Comparison of ENCODE assay signal across 26 cellular contexts in genomic region chr13:58994077-58994476, GRCh38.
"Had no signal": no experiment of that assay in that cellular context is flagged by ENCODE, and none has a peak within 500 bp of the region (broad histone marks: within the 10 kb centered on the region; RNA-seq: fewer than 3 reads in every experiment).

No MANE protein-coding gene starts in this region.

- H3K4me1 ChIP-seq: adrenal gland, body of pancreas, Peyer's patch had no signal

- H3K27ac ChIP-seq: adrenal gland, body of pancreas, Peyer's patch, RWPE1, VCaP had no signal

- H3K4me3 ChIP-seq: adrenal gland, body of pancreas, Peyer's patch had no signal

- DNase-seq: activated B cell treated with CpG ODN at 0.5 μM for 24 hours; activated CD4-positive, alpha-beta memory T cell treated with anti-CD3 and anti-CD28 coated beads for 36 hours; activated CD4-positive, alpha-beta T cell treated with anti-CD3 and anti-CD28 coated beads for 4 hours; activated CD4-positive, alpha-beta T cell treated with anti-CD3 and anti-CD28 coated beads, Interleukin-2, amount 50 U/mL, for 1 hour; activated CD4-positive, CD25-positive, alpha-beta regulatory T cell treated with anti-CD3 and anti-CD28 coated beads, Interleukin-2, amount 50 U/mL, for 72 hours; activated CD8-positive, alpha-beta memory T cell treated with anti-CD3 and anti-CD28 coated beads, Interleukin-2, amount 50 U/mL, for 4 hours; activated gamma-delta T cell treated with Interleukin-2 at 50 U/mL for 16 hours; activated naive CD4-positive, alpha-beta T cell treated with anti-CD3 and anti-CD28 coated beads for 36 hours; activated T-cell treated with anti-CD3 and anti-CD28 coated beads for 4 hours; activated T-cell treated with anti-CD3 and anti-CD28 coated beads, Interleukin-2, amount 50 U/mL, for 4 hours; adrenal gland; body of pancreas; caudate nucleus; cerebellar nuclear complex; NCI-H1105; NCI-H1436; NCI-H1694; NCI-H1930; NCI-H345; Peyer's patch; SIG-M5; T-cell; T-helper 2 cell; T-helper 9 cell had no signal

- H3K9me3 ChIP-seq: adrenal gland, body of pancreas, Peyer's patch had no signal

- H3K36me3 ChIP-seq: adrenal gland, Peyer's patch had no signal

- H3K27me3 ChIP-seq: adrenal gland, body of pancreas, Peyer's patch had no signal
